In the genomic region with DNA sequence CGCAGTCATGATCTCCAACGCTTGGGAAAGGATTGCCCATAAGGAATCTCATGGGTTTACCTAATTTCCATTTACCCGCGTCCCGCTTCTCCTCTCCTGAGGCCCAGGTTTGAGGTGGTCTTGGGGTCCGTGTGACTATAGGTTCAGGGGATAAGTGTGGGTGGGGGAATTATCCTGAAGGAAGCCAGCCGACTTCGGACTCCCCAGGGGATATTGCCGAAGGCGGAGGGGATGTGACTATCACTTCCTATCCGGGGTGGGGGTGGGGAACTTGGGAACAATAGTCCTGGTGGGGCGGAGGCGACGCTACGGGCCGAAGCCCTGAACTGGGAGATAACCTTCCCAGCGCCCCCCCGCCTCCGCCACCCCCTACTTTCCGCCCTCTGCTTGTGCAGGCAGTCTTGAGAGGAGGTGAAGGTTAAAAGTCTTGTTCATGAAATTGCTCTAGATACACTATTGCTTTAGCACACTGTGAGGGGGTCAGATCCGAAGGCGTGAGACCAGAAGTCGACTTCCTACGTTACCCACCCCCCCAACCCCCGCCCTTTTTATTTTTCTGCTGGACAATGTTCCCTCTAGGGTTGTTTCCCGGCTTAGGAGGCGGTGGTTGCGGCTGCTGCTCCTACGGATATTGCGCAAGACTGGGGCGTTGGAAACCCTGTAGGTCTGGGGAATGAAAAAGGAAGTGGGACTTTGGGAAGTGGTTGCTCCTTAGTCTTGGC, we compare ENCODE assay signal across 8 cellular contexts. TPM values are rescaled to one million over a fixed set of nuclear protein-coding genes. Genes with fewer than 3 reads are reported as not detected.
A peak's percentile ranks its signal among the peaks of the same experiment; 100 is the strongest.
DNase-seq lines count a peak whose midpoint lies in the region; ATAC-seq, FAIRE-seq and TF ChIP-seq lines count a peak whose summit lies in the region.

No MANE protein-coding gene starts in this region.

- no TSS peak for BruUV-seq in K562 (replicated peaks; lab: Mats Ljungman, UMichigan)

- no peak; a peak in 1 of 6 replicates for TF ChIP-seq CTCF in K562 (IDR thresholded peaks at IDR 0.05 in 2 of 3, conservative IDR thresholded peaks at IDR 0.05 in 1 of 3; ENCODE audit: insufficient read depth in 2 of 3, low read depth in 1 of 3, low read length in 3 of 3)

- intact Hi-C loops in K562 (cut with micrococcal nuclease), result loop anchor here (5.0 kb wide), 2 partner anchors 114 to 159 kb away; a partner anchor contains a TSS
- intact Hi-C loops in posterior vena cava (cut with DNase I), result no loop called here

- peak; percentile 63; the same call in 1 of the 2 replicates for TF ChIP-seq POLR2A in K562 (conservative IDR thresholded peaks at IDR 0.05)

- no peaks in the 10 kb centered on the region for H3K4me1 ChIP-seq in NT2/D1 (ENCODE audit: insufficient read depth, insufficient read length)
- peaks cover 17 to 18% of the 10 kb centered on the region in 2 experiments for H3K4me1 ChIP-seq in K562 (replicated peaks in 1 of 2; ENCODE audit: control insufficient read depth in 2 of 2, insufficient read depth in 2 of 2, low read length in 2 of 2)

- H2AFZ ChIP-seq in K562 (ENCODE audit: low read depth, low read length), result peak overlapping the region; percentile 89

- peaks cover 70% of the 10 kb centered on the region for H3K79me2 ChIP-seq in K562 (ENCODE audit: control insufficient read depth, insufficient read depth, low read length)

- peaks cover 17% of the 10 kb centered on the region for H4K20me1 ChIP-seq in K562 (replicated peaks; ENCODE audit: control insufficient read depth, insufficient read depth, low read length)

- ATAC-seq in K562, result peak; percentile 26
- ATAC-seq in GM18858 (IDR thresholded peaks at IDR 0.05; ENCODE audit: unreplicated experiment), result no peak
- no peak for ATAC-seq in GM19351 (IDR thresholded peaks at IDR 0.05; ENCODE audit: unreplicated experiment)

- TF ChIP-seq EP300 in K562 (IDR thresholded peaks at IDR 0.05; ENCODE audit: low read length), result peak; percentile 52

- CTCF ChIA-PET in K562 (lab: Yijun Ruan, JAX; ENCODE audit: low intra/inter-chr PET ratio), result no interaction called here

- WGBS in K562 (ENCODE audit: insufficient coverage, low coverage, missing lambda C conversion rate), result 1% methylated on average over 23 of the region's 31 CpGs

- H3K27me3 ChIP-seq in NT2/D1 (ENCODE audit: insufficient read depth, insufficient read length) (no peaks in the 10 kb centered on the region), K562 (ENCODE audit: control insufficient read depth in 2 of 2, insufficient read depth in 2 of 2, low read length in 2 of 2) (no peaks in the 10 kb centered on the region)

- FAIRE-seq in K562 (lab: Jason Lieb, UNC), result peak; percentile 84

- H3K4me2 ChIP-seq in K562 (ENCODE audit: insufficient read depth, low read length), result peak overlapping the region; percentile 98

- TF ChIP-seq RAD21 in K562 (CRISPR knock-in tag; conservative IDR thresholded peaks at IDR 0.05 in 1 of 2, IDR thresholded peaks at IDR 0.05 in 1 of 2), result no peak; a peak in 2 of 4 replicates

- H3K9ac ChIP-seq in NT2/D1 (ENCODE audit: insufficient read length, low read depth) (peak overlapping the region; percentile 95), K562 (ENCODE audit: insufficient read depth in 1 of 2, low read depth in 2 of 2, low read length in 2 of 2) (peak overlapping the region; percentile 93 to 94)

- POLR2A ChIA-PET in K562 (lab: Yijun Ruan, JAX), result interaction anchor here (0.7 to 1.1 kb wide), 5 partner anchors 10 to 27 kb away, joined by 3 to 5 read pairs (median 3); no protein-coding TSS in a partner anchor

- H3K9me3 ChIP-seq in NT2/D1 (ENCODE audit: insufficient read depth, low read length) (peaks cover 8% of the 10 kb centered on the region; the same call in 1 of the 2 replicates), K562 (replicated peaks; ENCODE audit: control insufficient read depth, insufficient read depth, low read depth, low read length) (no peaks in the 10 kb centered on the region)

- H3K9me1 ChIP-seq in K562 (ENCODE audit: control insufficient read depth, insufficient read depth, low read length), result no peaks in the 10 kb centered on the region

- in situ Hi-C loops in K562 (cut with MboI), result no loop called here

- H3K27ac ChIP-seq in K562 (ENCODE audit: extremely low read depth, low read depth, low read length), result peak overlapping the region; percentile 94

- H3K36me3 ChIP-seq in NT2/D1 (ENCODE audit: insufficient read depth, insufficient read length, low read length) (peaks cover 5% of the 10 kb centered on the region), K562 (ENCODE audit: control insufficient read depth, insufficient read depth, low read length) (no peaks in the 10 kb centered on the region; the same call in 2 of the 3 replicates)

- DNase-seq in D341Med (ENCODE audit: low spot score) (peak; percentile 73), HS-27A (ENCODE audit: low read depth) (peak; percentile 91), NT2/D1 (ENCODE audit: low read depth, low spot score) (peak; percentile 83), K562 (ENCODE audit: extremely low read depth in 1 of 4, low spot score in 3 of 4) (peak; percentile 75 to 90 (median 80)), hepatic stellate cell (ENCODE audit: low spot score) (peak; percentile 80), posterior vena cava (ENCODE audit: low spot score) (peak; percentile 95)

- H3K4me3 ChIP-seq in NT2/D1 (ENCODE audit: insufficient read length, low read depth), result peak overlapping the region; percentile 93
- peak overlapping the region; percentile 80 for H3K4me3 ChIP-seq in K562

TF ChIP-seq in K562, 482 proteins besides CTCF, POLR2A, EP300 and RAD21 (continues in another document):
- TF ChIP-seq, protein P1, sequence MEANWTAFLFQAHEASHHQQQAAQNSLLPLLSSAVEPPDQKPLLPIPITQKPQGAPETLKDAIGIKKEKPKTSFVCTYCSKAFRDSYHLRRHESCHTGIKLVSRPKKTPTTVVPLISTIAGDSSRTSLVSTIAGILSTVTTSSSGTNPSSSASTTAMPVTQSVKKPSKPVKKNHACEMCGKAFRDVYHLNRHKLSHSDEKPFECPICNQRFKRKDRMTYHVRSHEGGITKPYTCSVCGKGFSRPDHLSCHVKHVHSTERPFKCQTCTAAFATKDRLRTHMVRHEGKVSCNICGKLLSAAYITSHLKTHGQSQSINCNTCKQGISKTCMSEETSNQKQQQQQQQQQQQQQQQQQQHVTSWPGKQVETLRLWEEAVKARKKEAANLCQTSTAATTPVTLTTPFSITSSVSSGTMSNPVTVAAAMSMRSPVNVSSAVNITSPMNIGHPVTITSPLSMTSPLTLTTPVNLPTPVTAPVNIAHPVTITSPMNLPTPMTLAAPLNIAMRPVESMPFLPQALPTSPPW (CRISPR knock-in tag; IDR thresholded peaks at IDR 0.05), result peak; percentile 96
- TF ChIP-seq PML (IDR thresholded peaks at IDR 0.05; ENCODE audit: low read length) (0 out of 2 replicates have a peak, but pooled peaks have one; percentile 16), SRSF1 (IDR thresholded peaks at IDR 0.05; ENCODE audit: low read depth, low read length) (no peak)
- TF ChIP-seq, protein P2, sequence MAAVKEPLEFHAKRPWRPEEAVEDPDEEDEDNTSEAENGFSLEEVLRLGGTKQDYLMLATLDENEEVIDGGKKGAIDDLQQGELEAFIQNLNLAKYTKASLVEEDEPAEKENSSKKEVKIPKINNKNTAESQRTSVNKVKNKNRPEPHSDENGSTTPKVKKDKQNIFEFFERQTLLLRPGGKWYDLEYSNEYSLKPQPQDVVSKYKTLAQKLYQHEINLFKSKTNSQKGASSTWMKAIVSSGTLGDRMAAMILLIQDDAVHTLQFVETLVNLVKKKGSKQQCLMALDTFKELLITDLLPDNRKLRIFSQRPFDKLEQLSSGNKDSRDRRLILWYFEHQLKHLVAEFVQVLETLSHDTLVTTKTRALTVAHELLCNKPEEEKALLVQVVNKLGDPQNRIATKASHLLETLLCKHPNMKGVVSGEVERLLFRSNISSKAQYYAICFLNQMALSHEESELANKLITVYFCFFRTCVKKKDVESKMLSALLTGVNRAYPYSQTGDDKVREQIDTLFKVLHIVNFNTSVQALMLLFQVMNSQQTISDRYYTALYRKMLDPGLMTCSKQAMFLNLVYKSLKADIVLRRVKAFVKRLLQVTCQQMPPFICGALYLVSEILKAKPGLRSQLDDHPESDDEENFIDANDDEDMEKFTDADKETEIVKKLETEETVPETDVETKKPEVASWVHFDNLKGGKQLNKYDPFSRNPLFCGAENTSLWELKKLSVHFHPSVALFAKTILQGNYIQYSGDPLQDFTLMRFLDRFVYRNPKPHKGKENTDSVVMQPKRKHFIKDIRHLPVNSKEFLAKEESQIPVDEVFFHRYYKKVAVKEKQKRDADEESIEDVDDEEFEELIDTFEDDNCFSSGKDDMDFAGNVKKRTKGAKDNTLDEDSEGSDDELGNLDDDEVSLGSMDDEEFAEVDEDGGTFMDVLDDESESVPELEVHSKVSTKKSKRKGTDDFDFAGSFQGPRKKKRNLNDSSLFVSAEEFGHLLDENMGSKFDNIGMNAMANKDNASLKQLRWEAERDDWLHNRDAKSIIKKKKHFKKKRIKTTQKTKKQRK (IDR thresholded peaks at IDR 0.05; ENCODE audit: borderline replicate concordance, low read depth, low read length), result no peak
- TF ChIP-seq, protein P3, sequence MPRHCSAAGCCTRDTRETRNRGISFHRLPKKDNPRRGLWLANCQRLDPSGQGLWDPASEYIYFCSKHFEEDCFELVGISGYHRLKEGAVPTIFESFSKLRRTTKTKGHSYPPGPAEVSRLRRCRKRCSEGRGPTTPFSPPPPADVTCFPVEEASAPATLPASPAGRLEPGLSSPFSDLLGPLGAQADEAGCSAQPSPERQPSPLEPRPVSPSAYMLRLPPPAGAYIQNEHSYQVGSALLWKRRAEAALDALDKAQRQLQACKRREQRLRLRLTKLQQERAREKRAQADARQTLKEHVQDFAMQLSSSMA (CRISPR knock-in tag; IDR thresholded peaks at IDR 0.05), result 0 out of 2 replicates have a peak, but pooled peaks have one; percentile 7

RNA-seq across cellular contexts. Expression of a gene that starts 1.3 kb away (rescaled TPM):
- 44.0 and 164 TPM in 2 replicates for total RNA-seq in K562 (2011; cell fraction: chromatin; rRNA removed; ENCODE audit: low replicate concordance)
- 21.3 and 33.6 TPM in 2 replicates for total RNA-seq in K562 (2011; cell fraction: nucleolus; rRNA removed)
- 65.3 and 97.1 TPM in 2 replicates for total RNA-seq in K562 (2011; cell fraction: nucleoplasm; rRNA removed)
- 15.3 and 18.0 TPM in 2 replicates for total RNA-seq in K562 (2014; rRNA removed)
- 25.5 and 33.6 TPM in 2 replicates for total RNA-seq in K562 (2014; rRNA removed; fragmentation: Illumina TruSeq; extraction: Trizol)
- 26.6 and 28.6 TPM in 2 replicates for total RNA-seq in K562 (2015; rRNA removed; fragmentation: Illumina TruSeq; extraction: Trizol)
- total RNA-seq in K562 (2021), result 39.4 and 46.0 TPM in 2 replicates
- polyA plus RNA-seq in K562 (2011; rRNA removed), result 35.0 and 54.9 TPM in 2 replicates
- 16.2 and 17.8 TPM in 2 replicates for polyA plus RNA-seq in K562 (2011; cell fraction: cytosol; rRNA removed)
- 26.5 and 38.0 TPM in 2 replicates for polyA plus RNA-seq in K562 (2011; cell fraction: nucleus; rRNA removed)
- polyA plus RNA-seq in K562 (2012), result 41.5 and 61.5 TPM in 2 replicates
- polyA plus RNA-seq in K562 (2014; fragmentation: Illumina TruSeq; extraction: Trizol), result 66.1 and 79.8 TPM in 2 replicates
- 10 to 100 TPM; 16.8 to 18.0 TPM for polyA plus RNA-seq in K562 (2014; fragmentation: Nextera tagmentation; extraction: Ambion mirVana)
- 26.7 and 31.7 TPM in 2 replicates for polyA plus RNA-seq in K562 (2014; rRNA removed)
- 64.3 and 73.0 TPM in 2 replicates for polyA minus RNA-seq in K562 (2011; rRNA and poly(A)+ RNA removed)
- polyA minus RNA-seq in K562 (2011; cell fraction: cytosol; rRNA and poly(A)+ RNA removed), result 13.8 and 25.5 TPM in 2 replicates
- 27.9 and 32.2 TPM in 2 replicates for polyA minus RNA-seq in K562 (2011; cell fraction: nucleus; rRNA and poly(A)+ RNA removed)
- 100 to 1,000 TPM in 1 of 2 donors, 10 to 100 TPM in 1; 92.6 to 103 TPM for total RNA-seq in posterior vena cava
